In the genomic region with DNA sequence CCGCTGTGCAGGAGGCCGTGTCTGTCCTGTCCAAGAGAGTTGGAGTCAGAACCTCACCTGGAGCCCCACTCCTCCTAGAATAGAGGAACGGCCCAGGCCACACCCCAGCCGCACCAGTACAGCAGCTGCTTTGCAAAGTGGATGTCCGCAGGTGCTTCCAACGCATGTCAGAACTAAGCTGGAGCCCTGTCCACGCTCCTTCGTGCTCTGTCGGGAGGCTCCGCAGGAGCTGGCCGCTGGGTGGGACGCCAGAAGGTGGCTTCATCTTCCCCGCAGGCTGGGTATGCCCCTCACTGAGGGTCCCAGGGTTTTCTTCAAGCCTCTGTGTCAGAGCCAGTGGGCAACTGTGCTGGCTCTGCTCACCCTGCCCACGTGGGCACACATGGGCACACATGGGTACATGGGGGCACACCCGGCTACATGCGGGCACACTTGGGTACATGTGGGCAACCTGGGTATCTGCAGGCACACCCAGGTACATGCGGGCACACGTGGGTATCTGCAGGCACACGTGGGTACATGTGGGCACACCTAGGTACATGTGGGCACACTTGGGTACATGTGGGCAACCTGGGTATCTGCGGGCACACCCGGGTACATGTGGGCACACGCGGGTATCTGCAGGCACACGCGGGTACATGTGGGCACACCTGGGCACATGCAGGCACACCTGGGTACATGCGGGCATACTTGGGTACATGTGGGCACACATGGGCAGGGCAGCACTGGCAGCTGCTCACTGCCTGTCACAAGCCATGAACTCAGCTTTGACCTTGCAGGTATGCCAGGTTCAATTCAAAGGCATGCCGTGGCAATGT, we compare ENCODE assay signal across 2 cellular contexts.
TF ChIP-seq lines count a peak whose summit lies in the region.

No MANE protein-coding gene starts in this region.

TF ChIP-seq in HEK293, 187 proteins besides CTCF, POLR2A, EP300 and RAD21:
- TF ChIP-seq KLF9 (tag by site-specific recombination; IDR thresholded peaks at IDR 0.05; ENCODE audit: low read depth) (no peak), HIC1 (tag by site-specific recombination; IDR thresholded peaks at IDR 0.05) (peak; percentile 100)

TF ChIP-seq in WTC11, 78 proteins besides CTCF, POLR2A, EP300 and RAD21:
- TF ChIP-seq AFF4 (CRISPR knock-in tag; IDR thresholded peaks at IDR 0.05; ENCODE audit: borderline replicate concordance) = no peak
- no peak for TF ChIP-seq TP53 (CRISPR knock-in tag; IDR thresholded peaks at IDR 0.05)
- 0 out of 2 replicates have a peak, but pooled peaks have one; percentile 17 for TF ChIP-seq FOXP1 (CRISPR knock-in tag; IDR thresholded peaks at IDR 0.05; ENCODE audit: borderline replicate concordance)
TF ChIP-seq in WTC11: peak in this region for 1.
